ENCODE assay signal across 1 cellular context in the genomic region with DNA sequence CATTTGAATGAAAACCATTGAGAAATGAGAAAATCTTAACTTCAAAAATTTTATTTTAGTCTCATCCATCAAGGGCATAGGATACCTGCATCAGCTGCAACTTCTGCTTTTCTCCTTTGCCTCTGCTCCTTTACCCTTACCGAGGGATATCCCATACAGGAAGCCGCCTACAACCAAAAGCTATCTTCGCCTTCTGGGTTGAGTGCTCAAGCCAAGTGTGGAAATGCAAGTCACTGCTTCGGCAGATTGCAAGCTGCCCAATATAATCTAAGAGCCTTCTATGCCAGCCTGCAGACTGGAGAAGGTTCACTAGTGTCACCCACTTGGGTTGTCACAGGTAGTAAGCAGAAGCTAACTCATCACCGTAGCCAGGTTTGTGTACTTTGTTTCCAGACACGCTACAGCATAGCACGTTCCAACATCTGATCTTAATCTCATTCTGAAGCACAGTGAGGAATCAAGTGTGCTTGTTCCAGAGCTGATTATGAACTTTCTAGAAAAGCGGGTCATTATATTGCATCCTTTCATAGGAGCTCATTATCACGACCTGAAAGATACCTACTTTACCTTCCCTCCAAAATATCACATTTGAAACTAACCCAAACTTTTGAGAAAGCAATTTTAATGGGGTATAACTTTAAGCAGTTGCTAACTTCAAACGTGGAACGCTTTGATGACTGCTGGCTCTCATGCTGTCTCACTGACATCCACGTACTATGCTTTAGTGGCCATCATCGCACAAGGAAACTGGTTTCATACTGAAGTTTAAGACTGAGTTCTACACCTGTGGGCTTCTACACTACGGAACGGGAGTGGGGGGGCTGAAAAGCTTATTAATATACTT.
TF ChIP-seq lines count a peak whose summit lies in the region.

No MANE protein-coding gene starts in this region.

TF ChIP-seq in GM12878, 131 proteins besides CTCF, POLR2A, EP300 and RAD21 (continues in another document):
- TF ChIP-seq RB1 (IDR thresholded peaks at IDR 0.05; ENCODE audit: borderline replicate concordance) (no peak), LARP7 (IDR thresholded peaks at IDR 0.05) (peak; percentile 60), MTA3 (IDR thresholded peaks at IDR 0.05; ENCODE audit: borderline replicate concordance, low read length) (peak; percentile 28), SUZ12 (IDR thresholded peaks at IDR 0.05; ENCODE audit: unreplicated experiment) (no peak), ATF7 (IDR thresholded peaks at IDR 0.05; ENCODE audit: low read depth) (no peak), ZSCAN29 (IDR thresholded peaks at IDR 0.05) (0 out of 2 replicates have a peak, but pooled peaks have one; percentile 21), BMI1 (IDR thresholded peaks at IDR 0.05; ENCODE audit: borderline replicate concordance) (peak; percentile 36; the same call in 1 of the 2 replicates), SMC3 (IDR thresholded peaks at IDR 0.05; ENCODE audit: borderline replicate concordance, low read length) (no peak), SMAD5 (IDR thresholded peaks at IDR 0.05; ENCODE audit: low read depth) (peak; percentile 50), BRCA1 (IDR thresholded peaks at IDR 0.05; ENCODE audit: low read depth, low read length) (no peak), SPI1 (IDR thresholded peaks at IDR 0.05; ENCODE audit: borderline replicate concordance, insufficient read depth, low read depth, low read length) (0 out of 2 replicates have a peak, but pooled peaks have one; percentile 1), POU2F2 (IDR thresholded peaks at IDR 0.05; ENCODE audit: borderline replicate concordance, low read depth, low read length) (peak; percentile 62), BCL11A (IDR thresholded peaks at IDR 0.05; ENCODE audit: low read depth, low read length) (no peak), ZNF274 (IDR thresholded peaks at IDR 0.05; ENCODE audit: insufficient read depth, insufficient read length) (no peak), YBX1 (IDR thresholded peaks at IDR 0.05) (no peak), WRNIP1 (IDR thresholded peaks at IDR 0.05; ENCODE audit: borderline replicate concordance, low read depth, low read length) (0 out of 2 replicates have a peak, but pooled peaks have one; percentile 73), NFYA (IDR thresholded peaks at IDR 0.05; ENCODE audit: borderline replicate concordance, low read depth, low read length) (no peak), MXI1 (IDR thresholded peaks at IDR 0.05; ENCODE audit: low read depth, low read length) (0 out of 2 replicates have a peak, but pooled peaks have one; percentile 22), TBL1XR1 (IDR thresholded peaks at IDR 0.05; ENCODE audit: low read depth, low read length) (no peak), KDM1A (IDR thresholded peaks at IDR 0.05; ENCODE audit: borderline replicate concordance) (no peak), SREBF1 (IDR thresholded peaks at IDR 0.05; ENCODE audit: low read length) (no peak), CREB1 (IDR thresholded peaks at IDR 0.05; ENCODE audit: low read depth) (no peak), EZH2 (IDR thresholded peaks at IDR 0.05; ENCODE audit: borderline replicate concordance, control insufficient read depth, low read depth, low read length) (no peak), GATAD2B (conservative IDR thresholded peaks at IDR 0.05; ENCODE audit: low read depth) (no peak), POLR2AphosphoS5 (IDR thresholded peaks at IDR 0.05; ENCODE audit: low read length) (peak; percentile 97), MLLT1 (IDR thresholded peaks at IDR 0.05) (peak; percentile 13), POLR2AphosphoS2 (IDR thresholded peaks at IDR 0.05; ENCODE audit: low read depth, low read length) (peak; percentile 97), FOXM1 (IDR thresholded peaks at IDR 0.05; ENCODE audit: low read depth, low read length) (peak; percentile 35; the same call in 1 of the 2 replicates), ZNF622 (IDR thresholded peaks at IDR 0.05) (no peak)
- TF ChIP-seq, protein P1, sequence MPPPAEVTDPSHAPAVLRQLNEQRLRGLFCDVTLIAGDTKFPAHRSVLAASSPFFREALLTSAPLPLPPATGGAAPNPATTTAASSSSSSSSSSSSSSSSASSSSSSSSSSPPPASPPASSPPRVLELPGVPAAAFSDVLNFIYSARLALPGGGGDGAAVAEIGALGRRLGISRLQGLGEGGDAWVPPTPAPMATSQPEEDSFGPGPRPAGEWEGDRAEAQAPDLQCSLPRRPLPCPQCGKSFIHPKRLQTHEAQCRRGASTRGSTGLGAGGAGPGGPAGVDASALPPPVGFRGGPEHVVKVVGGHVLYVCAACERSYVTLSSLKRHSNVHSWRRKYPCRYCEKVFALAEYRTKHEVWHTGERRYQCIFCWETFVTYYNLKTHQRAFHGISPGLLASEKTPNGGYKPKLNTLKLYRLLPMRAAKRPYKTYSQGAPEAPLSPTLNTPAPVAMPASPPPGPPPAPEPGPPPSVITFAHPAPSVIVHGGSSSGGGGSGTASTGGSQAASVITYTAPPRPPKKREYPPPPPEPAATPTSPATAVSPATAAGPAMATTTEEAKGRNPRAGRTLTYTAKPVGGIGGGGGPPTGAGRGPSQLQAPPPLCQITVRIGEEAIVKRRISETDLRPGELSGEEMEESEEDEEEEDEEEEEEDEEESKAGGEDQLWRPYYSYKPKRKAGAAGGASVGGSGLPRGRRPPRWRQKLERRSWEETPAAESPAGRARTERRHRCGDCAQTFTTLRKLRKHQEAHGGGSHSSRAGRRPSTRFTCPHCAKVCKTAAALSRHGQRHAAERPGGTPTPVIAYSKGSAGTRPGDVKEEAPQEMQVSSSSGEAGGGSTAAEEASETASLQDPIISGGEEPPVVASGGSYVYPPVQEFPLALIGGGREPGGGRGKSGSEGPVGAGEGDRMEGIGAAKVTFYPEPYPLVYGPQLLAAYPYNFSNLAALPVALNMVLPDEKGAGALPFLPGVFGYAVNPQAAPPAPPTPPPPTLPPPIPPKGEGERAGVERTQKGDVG (CRISPR knock-in tag; IDR thresholded peaks at IDR 0.05), result peak; percentile 69; the same call in 1 of the 2 replicates
- TF ChIP-seq, protein P2, sequence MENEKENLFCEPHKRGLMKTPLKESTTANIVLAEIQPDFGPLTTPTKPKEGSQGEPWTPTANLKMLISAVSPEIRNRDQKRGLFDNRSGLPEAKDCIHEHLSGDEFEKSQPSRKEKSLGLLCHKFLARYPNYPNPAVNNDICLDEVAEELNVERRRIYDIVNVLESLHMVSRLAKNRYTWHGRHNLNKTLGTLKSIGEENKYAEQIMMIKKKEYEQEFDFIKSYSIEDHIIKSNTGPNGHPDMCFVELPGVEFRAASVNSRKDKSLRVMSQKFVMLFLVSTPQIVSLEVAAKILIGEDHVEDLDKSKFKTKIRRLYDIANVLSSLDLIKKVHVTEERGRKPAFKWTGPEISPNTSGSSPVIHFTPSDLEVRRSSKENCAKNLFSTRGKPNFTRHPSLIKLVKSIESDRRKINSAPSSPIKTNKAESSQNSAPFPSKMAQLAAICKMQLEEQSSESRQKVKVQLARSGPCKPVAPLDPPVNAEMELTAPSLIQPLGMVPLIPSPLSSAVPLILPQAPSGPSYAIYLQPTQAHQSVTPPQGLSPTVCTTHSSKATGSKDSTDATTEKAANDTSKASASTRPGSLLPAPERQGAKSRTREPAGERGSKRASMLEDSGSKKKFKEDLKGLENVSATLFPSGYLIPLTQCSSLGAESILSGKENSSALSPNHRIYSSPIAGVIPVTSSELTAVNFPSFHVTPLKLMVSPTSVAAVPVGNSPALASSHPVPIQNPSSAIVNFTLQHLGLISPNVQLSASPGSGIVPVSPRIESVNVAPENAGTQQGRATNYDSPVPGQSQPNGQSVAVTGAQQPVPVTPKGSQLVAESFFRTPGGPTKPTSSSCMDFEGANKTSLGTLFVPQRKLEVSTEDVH (IDR thresholded peaks at IDR 0.05; ENCODE audit: low read depth, partially characterized antibody), result peak; percentile 19
- TF ChIP-seq, protein P3, sequence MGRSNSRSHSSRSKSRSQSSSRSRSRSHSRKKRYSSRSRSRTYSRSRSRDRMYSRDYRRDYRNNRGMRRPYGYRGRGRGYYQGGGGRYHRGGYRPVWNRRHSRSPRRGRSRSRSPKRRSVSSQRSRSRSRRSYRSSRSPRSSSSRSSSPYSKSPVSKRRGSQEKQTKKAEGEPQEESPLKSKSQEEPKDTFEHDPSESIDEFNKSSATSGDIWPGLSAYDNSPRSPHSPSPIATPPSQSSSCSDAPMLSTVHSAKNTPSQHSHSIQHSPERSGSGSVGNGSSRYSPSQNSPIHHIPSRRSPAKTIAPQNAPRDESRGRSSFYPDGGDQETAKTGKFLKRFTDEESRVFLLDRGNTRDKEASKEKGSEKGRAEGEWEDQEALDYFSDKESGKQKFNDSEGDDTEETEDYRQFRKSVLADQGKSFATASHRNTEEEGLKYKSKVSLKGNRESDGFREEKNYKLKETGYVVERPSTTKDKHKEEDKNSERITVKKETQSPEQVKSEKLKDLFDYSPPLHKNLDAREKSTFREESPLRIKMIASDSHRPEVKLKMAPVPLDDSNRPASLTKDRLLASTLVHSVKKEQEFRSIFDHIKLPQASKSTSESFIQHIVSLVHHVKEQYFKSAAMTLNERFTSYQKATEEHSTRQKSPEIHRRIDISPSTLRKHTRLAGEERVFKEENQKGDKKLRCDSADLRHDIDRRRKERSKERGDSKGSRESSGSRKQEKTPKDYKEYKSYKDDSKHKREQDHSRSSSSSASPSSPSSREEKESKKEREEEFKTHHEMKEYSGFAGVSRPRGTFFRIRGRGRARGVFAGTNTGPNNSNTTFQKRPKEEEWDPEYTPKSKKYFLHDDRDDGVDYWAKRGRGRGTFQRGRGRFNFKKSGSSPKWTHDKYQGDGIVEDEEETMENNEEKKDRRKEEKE (IDR thresholded peaks at IDR 0.05), result peak; percentile 19; the same call in 1 of the 2 replicates
- TF ChIP-seq, protein P4, sequence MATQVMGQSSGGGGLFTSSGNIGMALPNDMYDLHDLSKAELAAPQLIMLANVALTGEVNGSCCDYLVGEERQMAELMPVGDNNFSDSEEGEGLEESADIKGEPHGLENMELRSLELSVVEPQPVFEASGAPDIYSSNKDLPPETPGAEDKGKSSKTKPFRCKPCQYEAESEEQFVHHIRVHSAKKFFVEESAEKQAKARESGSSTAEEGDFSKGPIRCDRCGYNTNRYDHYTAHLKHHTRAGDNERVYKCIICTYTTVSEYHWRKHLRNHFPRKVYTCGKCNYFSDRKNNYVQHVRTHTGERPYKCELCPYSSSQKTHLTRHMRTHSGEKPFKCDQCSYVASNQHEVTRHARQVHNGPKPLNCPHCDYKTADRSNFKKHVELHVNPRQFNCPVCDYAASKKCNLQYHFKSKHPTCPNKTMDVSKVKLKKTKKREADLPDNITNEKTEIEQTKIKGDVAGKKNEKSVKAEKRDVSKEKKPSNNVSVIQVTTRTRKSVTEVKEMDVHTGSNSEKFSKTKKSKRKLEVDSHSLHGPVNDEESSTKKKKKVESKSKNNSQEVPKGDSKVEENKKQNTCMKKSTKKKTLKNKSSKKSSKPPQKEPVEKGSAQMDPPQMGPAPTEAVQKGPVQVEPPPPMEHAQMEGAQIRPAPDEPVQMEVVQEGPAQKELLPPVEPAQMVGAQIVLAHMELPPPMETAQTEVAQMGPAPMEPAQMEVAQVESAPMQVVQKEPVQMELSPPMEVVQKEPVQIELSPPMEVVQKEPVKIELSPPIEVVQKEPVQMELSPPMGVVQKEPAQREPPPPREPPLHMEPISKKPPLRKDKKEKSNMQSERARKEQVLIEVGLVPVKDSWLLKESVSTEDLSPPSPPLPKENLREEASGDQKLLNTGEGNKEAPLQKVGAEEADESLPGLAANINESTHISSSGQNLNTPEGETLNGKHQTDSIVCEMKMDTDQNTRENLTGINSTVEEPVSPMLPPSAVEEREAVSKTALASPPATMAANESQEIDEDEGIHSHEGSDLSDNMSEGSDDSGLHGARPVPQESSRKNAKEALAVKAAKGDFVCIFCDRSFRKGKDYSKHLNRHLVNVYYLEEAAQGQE (IDR thresholded peaks at IDR 0.05; ENCODE audit: low read depth, low read length), result no peak
- TF ChIP-seq, protein P5, sequence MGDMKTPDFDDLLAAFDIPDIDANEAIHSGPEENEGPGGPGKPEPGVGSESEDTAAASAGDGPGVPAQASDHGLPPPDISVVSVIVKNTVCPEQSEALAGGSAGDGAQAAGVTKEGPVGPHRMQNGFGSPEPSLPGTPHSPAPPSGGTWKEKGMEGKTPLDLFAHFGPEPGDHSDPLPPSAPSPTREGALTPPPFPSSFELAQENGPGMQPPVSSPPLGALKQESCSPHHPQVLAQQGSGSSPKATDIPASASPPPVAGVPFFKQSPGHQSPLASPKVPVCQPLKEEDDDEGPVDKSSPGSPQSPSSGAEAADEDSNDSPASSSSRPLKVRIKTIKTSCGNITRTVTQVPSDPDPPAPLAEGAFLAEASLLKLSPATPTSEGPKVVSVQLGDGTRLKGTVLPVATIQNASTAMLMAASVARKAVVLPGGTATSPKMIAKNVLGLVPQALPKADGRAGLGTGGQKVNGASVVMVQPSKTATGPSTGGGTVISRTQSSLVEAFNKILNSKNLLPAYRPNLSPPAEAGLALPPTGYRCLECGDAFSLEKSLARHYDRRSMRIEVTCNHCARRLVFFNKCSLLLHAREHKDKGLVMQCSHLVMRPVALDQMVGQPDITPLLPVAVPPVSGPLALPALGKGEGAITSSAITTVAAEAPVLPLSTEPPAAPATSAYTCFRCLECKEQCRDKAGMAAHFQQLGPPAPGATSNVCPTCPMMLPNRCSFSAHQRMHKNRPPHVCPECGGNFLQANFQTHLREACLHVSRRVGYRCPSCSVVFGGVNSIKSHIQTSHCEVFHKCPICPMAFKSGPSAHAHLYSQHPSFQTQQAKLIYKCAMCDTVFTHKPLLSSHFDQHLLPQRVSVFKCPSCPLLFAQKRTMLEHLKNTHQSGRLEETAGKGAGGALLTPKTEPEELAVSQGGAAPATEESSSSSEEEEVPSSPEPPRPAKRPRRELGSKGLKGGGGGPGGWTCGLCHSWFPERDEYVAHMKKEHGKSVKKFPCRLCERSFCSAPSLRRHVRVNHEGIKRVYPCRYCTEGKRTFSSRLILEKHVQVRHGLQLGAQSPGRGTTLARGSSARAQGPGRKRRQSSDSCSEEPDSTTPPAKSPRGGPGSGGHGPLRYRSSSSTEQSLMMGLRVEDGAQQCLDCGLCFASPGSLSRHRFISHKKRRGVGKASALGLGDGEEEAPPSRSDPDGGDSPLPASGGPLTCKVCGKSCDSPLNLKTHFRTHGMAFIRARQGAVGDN (IDR thresholded peaks at IDR 0.05), result no peak
